In genomic region chr21:46098303-46099141, GRCh38 we compare ENCODE assay signal across 8 cellular contexts. TPM values are rescaled to one million over a fixed set of nuclear protein-coding genes. Genes with fewer than 3 reads are reported as not detected.
DNase-seq lines count a peak whose midpoint lies in the region; ATAC-seq and TF ChIP-seq lines count a peak whose summit lies in the region.

No MANE protein-coding gene starts in this region.

- peak overlapping the region; percentile 96 for H3K4ac ChIP-seq in mesendoderm (ENCODE audit: low read depth, low read length)

- no peaks in the 10 kb centered on the region for H3K4me1 Mint-ChIP-seq in MCF 10A (ENCODE audit: insufficient read depth, unreplicated experiment)

- H3K18ac ChIP-seq in mesendoderm (ENCODE audit: low read length): peak overlapping the region; percentile 95

- no peak overlapping the region for H4K5ac ChIP-seq in mesendoderm (ENCODE audit: low read length)

- no peak overlapping the region for H3K23ac ChIP-seq in mesendoderm (ENCODE audit: low read length)

- no peak overlapping the region for H2AK5ac ChIP-seq in mesendoderm (ENCODE audit: low read length)

- peaks cover 0 to 5% of the 10 kb centered on the region in 2 donors for H3K9me3 ChIP-seq in breast epithelium

- H3K4me3 ChIP-seq in breast epithelium (peak overlapping the region; percentile 84 to 96 (median 89)), coronary artery (peak overlapping the region; percentile 96), mesendoderm (ENCODE audit: low read length) (peak overlapping the region; percentile 49), urinary bladder (ENCODE audit: low read depth, low read length) (peak overlapping the region; percentile 79)

- no TSS peak for BruUV-seq in MCF 10A (replicated peaks; lab: Mats Ljungman, UMichigan)

- POLR2A ChIA-PET in MCF 10A (lab: Yijun Ruan, JAX): no interaction called here

- TF ChIP-seq CTCF in breast epithelium (IDR thresholded peaks at IDR 0.05) (no peak), MCF 10A (IDR thresholded peaks at IDR 0.05; ENCODE audit: unreplicated experiment) (no peak), coronary artery (IDR thresholded peaks at IDR 0.05) (no peak)

- H3K27ac ChIP-seq in breast epithelium (peak overlapping the region; percentile 86 to 97), coronary artery (peak overlapping the region; percentile 97 to 99), mesendoderm (ENCODE audit: low read depth, low read length) (peak overlapping the region; percentile 3), urinary bladder (ENCODE audit: low read depth) (peak overlapping the region; percentile 86)

- no peaks in the 10 kb centered on the region for H3K36me3 ChIP-seq in breast epithelium
- no peaks in the 10 kb centered on the region for H3K36me3 ChIP-seq in mesendoderm (ENCODE audit: control insufficient read depth, insufficient read depth, low read length)
- H3K36me3 ChIP-seq in urinary bladder (ENCODE audit: insufficient read depth): no peaks in the 10 kb centered on the region

- H3K4me3 Mint-ChIP-seq in MCF 10A (ENCODE audit: unreplicated experiment): no peak overlapping the region

- no peak for ATAC-seq in GM21360 (IDR thresholded peaks at IDR 0.05; ENCODE audit: unreplicated experiment)

- no peak overlapping the region for H3K27ac Mint-ChIP-seq in MCF 10A (ENCODE audit: low read depth, unreplicated experiment)

- CTCF ChIA-PET in MCF 10A (lab: Yijun Ruan, JAX): no interaction called here

- H2BK120ac ChIP-seq in mesendoderm (ENCODE audit: low read depth, low read length): no peak overlapping the region

- H3K36me3 Mint-ChIP-seq in MCF 10A (ENCODE audit: insufficient read depth, unreplicated experiment): peaks cover 5% of the 10 kb centered on the region

- peak overlapping the region; percentile 84 for H3K56ac ChIP-seq in mesendoderm (ENCODE audit: low read length)

- peaks cover 49% of the 10 kb centered on the region for H3K27me3 Mint-ChIP-seq in MCF 10A (ENCODE audit: insufficient read depth, unreplicated experiment)

- intact Hi-C loops in breast epithelium (cut with DNase I; ENCODE audit: low total_unique reads) (loop anchor here (10.0 kb wide), 1 partner anchor 104 kb away; no protein-coding TSS in a partner anchor), MCF 10A (cut with micrococcal nuclease) (no loop called here)

- no peak for TF ChIP-seq POLR2A in breast epithelium (IDR thresholded peaks at IDR 0.05)

- DNase-seq in breast epithelium (ENCODE audit: low spot score in 2 of 2): peak; percentile 17 to 50
- no peak for DNase-seq in MCF 10A (ENCODE audit: unreplicated experiment)
- DNase-seq in coronary artery (ENCODE audit: low spot score): peak; percentile 73
- peak; percentile 30 for DNase-seq in mesendoderm
- no peak for DNase-seq in NOMO-1 treated with dmso at 0.1 percent for 144 hours (lab: John Stamatoyannopoulos, UW; ENCODE audit: unreplicated experiment)
- no peak for DNase-seq in hypothalamus (lab: John Stamatoyannopoulos, UW)

- peak overlapping the region; percentile 83 for H3K9ac ChIP-seq in mesendoderm (ENCODE audit: low read length)

- H3K4me2 ChIP-seq in mesendoderm (ENCODE audit: low read length): peak overlapping the region; percentile 59

- H3K79me2 ChIP-seq in mesendoderm (ENCODE audit: control insufficient read depth, insufficient read depth, low read length): peaks cover 25% of the 10 kb centered on the region

- WGBS in mesendoderm (ENCODE audit: extremely low coverage, insufficient coverage, low lambda C conversion rate): no CpG with 5 or more reads among the region's 94 CpGs
- WGBS in urinary bladder: 1% methylated on average over 94 of the region's 94 CpGs

- peaks cover 15% of the 10 kb centered on the region for H3K9me3 Mint-ChIP-seq in MCF 10A (ENCODE audit: unreplicated experiment)

- no peak overlapping the region for H2BK15ac ChIP-seq in mesendoderm (replicated peaks; ENCODE audit: low read depth)

- H4K8ac ChIP-seq in mesendoderm (ENCODE audit: low read depth, low read length): peak overlapping the region; percentile 28

- peaks cover 0 to 2% of the 10 kb centered on the region in 2 donors for H3K27me3 ChIP-seq in breast epithelium
- H3K27me3 ChIP-seq in mesendoderm (ENCODE audit: insufficient read depth, low read length, poor library complexity): no peaks in the 10 kb centered on the region

- H3K4me1 ChIP-seq in breast epithelium (no peaks in the 10 kb centered on the region), mesendoderm (ENCODE audit: control insufficient read depth, low read depth, low read length) (peaks cover 2% of the 10 kb centered on the region), urinary bladder (ENCODE audit: insufficient read depth) (no peaks in the 10 kb centered on the region)

- peaks cover 11% of the 10 kb centered on the region for H3K79me1 ChIP-seq in mesendoderm (ENCODE audit: low read length)

- no peak overlapping the region for H2BK5ac ChIP-seq in mesendoderm (ENCODE audit: low read length)

RNA-seq across cellular contexts. Expression of gene COL6A2, which starts 0.6 kb away (rescaled TPM):
- total RNA-seq in breast epithelium (1,000 to 10,000 TPM in 1 of 3 donors, 100 to 1,000 TPM in 2; 177 to 1,266 (median 418) TPM), MCF 10A (2022) (0.61 and 1.9 TPM in 2 replicates), urinary bladder (1,109 TPM)
- 67.9 TPM for polyA plus RNA-seq in mesendoderm (2013, experiment 1 of 2)
- polyA plus RNA-seq in mesendoderm (2013, experiment 2 of 2): 67.5 TPM
- 1,471 TPM for polyA plus RNA-seq in urinary bladder

RNA-seq across cellular contexts. Expression of gene FTCD, which starts 56.9 kb away (rescaled TPM):
- total RNA-seq in breast epithelium (under 1 TPM in 1 of 3 donors, not detected in 2; 0.59 TPM), MCF 10A (2022) (0.20 TPM in 1 of 2 replicates, not detected in the other), urinary bladder (0.48 TPM)
- polyA plus RNA-seq in mesendoderm (2013, experiment 1 of 2): 2.4 TPM
- 2.9 TPM for polyA plus RNA-seq in mesendoderm (2013, experiment 2 of 2)
- polyA plus RNA-seq in urinary bladder: 0.75 TPM

Comparison
In these comparisons a context has a peak if more than half of its experiments do, and no peak if none do; other contexts are left out.
1. DNase-seq: peak in breast epithelium (2 of 2), coronary artery (single experiment) and mesendoderm (single experiment); none in MCF 10A (single experiment), NOMO-1 treated with dmso at 0.1 percent for 144 hours (single experiment) and hypothalamus (0 of 51).
2. RNA of gene COL6A2, which starts 0.6 kb away (total RNA-seq): 1,109 TPM in urinary bladder (single experiment) and 177 to 1,266 TPM in breast epithelium; 0.61 to 1.9 TPM in MCF 10A; every median in the first group is over 10 times any median in the second.
3. H3K27ac ChIP-seq: peak in every context shown above with its lines; median percentile 98 in coronary artery; 92 in breast epithelium; 86 in urinary bladder; 3 in mesendoderm.
4. Peak in every context shown above with its lines, with median percentiles within 50 percentile points of each other: H3K4me3 ChIP-seq.